In genomic region chr17:4143563-4144410, GRCh38 we compare ENCODE assay signal across 1 cellular context.
TF ChIP-seq lines count a peak whose summit lies in the region.

No MANE protein-coding gene starts in this region.

TF ChIP-seq in GM12878, 131 proteins besides CTCF, POLR2A, EP300 and RAD21 (continued from another document and continues in another):
- TF ChIP-seq, protein P1, sequence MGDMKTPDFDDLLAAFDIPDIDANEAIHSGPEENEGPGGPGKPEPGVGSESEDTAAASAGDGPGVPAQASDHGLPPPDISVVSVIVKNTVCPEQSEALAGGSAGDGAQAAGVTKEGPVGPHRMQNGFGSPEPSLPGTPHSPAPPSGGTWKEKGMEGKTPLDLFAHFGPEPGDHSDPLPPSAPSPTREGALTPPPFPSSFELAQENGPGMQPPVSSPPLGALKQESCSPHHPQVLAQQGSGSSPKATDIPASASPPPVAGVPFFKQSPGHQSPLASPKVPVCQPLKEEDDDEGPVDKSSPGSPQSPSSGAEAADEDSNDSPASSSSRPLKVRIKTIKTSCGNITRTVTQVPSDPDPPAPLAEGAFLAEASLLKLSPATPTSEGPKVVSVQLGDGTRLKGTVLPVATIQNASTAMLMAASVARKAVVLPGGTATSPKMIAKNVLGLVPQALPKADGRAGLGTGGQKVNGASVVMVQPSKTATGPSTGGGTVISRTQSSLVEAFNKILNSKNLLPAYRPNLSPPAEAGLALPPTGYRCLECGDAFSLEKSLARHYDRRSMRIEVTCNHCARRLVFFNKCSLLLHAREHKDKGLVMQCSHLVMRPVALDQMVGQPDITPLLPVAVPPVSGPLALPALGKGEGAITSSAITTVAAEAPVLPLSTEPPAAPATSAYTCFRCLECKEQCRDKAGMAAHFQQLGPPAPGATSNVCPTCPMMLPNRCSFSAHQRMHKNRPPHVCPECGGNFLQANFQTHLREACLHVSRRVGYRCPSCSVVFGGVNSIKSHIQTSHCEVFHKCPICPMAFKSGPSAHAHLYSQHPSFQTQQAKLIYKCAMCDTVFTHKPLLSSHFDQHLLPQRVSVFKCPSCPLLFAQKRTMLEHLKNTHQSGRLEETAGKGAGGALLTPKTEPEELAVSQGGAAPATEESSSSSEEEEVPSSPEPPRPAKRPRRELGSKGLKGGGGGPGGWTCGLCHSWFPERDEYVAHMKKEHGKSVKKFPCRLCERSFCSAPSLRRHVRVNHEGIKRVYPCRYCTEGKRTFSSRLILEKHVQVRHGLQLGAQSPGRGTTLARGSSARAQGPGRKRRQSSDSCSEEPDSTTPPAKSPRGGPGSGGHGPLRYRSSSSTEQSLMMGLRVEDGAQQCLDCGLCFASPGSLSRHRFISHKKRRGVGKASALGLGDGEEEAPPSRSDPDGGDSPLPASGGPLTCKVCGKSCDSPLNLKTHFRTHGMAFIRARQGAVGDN (IDR thresholded peaks at IDR 0.05): peak; percentile 53; the same call in 1 of the 2 replicates
- no peak for TF ChIP-seq HDAC2 (IDR thresholded peaks at IDR 0.05)
- TF ChIP-seq ZNF622 (IDR thresholded peaks at IDR 0.05): no peak
- TF ChIP-seq, protein P2, sequence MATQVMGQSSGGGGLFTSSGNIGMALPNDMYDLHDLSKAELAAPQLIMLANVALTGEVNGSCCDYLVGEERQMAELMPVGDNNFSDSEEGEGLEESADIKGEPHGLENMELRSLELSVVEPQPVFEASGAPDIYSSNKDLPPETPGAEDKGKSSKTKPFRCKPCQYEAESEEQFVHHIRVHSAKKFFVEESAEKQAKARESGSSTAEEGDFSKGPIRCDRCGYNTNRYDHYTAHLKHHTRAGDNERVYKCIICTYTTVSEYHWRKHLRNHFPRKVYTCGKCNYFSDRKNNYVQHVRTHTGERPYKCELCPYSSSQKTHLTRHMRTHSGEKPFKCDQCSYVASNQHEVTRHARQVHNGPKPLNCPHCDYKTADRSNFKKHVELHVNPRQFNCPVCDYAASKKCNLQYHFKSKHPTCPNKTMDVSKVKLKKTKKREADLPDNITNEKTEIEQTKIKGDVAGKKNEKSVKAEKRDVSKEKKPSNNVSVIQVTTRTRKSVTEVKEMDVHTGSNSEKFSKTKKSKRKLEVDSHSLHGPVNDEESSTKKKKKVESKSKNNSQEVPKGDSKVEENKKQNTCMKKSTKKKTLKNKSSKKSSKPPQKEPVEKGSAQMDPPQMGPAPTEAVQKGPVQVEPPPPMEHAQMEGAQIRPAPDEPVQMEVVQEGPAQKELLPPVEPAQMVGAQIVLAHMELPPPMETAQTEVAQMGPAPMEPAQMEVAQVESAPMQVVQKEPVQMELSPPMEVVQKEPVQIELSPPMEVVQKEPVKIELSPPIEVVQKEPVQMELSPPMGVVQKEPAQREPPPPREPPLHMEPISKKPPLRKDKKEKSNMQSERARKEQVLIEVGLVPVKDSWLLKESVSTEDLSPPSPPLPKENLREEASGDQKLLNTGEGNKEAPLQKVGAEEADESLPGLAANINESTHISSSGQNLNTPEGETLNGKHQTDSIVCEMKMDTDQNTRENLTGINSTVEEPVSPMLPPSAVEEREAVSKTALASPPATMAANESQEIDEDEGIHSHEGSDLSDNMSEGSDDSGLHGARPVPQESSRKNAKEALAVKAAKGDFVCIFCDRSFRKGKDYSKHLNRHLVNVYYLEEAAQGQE (IDR thresholded peaks at IDR 0.05; ENCODE audit: low read depth, low read length): no peak
- TF ChIP-seq TCF12 (IDR thresholded peaks at IDR 0.05; ENCODE audit: low read depth, low read length): peak; percentile 19; the same call in 1 of the 2 replicates
- peak; percentile 83 for TF ChIP-seq E4F1 (IDR thresholded peaks at IDR 0.05; ENCODE audit: borderline replicate concordance, partially characterized antibody)
- TF ChIP-seq MTA2 (IDR thresholded peaks at IDR 0.05; ENCODE audit: low read depth): no peak; the same call in 1 of the 2 replicates
- no peak for TF ChIP-seq KAT2A (conservative IDR thresholded peaks at IDR 0.05; ENCODE audit: control insufficient read depth, low read depth, low read length)
- peak; percentile 49; the same call in 1 of the 2 replicates for TF ChIP-seq PML (IDR thresholded peaks at IDR 0.05; ENCODE audit: low read length)
- peak; percentile 97 for TF ChIP-seq POLR2AphosphoS5 (IDR thresholded peaks at IDR 0.05; ENCODE audit: low read length)
- TF ChIP-seq, protein P3, sequence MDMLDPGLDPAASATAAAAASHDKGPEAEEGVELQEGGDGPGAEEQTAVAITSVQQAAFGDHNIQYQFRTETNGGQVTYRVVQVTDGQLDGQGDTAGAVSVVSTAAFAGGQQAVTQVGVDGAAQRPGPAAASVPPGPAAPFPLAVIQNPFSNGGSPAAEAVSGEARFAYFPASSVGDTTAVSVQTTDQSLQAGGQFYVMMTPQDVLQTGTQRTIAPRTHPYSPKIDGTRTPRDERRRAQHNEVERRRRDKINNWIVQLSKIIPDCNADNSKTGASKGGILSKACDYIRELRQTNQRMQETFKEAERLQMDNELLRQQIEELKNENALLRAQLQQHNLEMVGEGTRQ (IDR thresholded peaks at IDR 0.05; ENCODE audit: borderline replicate concordance, low read depth, low read length): no peak
- TF ChIP-seq, protein P4, sequence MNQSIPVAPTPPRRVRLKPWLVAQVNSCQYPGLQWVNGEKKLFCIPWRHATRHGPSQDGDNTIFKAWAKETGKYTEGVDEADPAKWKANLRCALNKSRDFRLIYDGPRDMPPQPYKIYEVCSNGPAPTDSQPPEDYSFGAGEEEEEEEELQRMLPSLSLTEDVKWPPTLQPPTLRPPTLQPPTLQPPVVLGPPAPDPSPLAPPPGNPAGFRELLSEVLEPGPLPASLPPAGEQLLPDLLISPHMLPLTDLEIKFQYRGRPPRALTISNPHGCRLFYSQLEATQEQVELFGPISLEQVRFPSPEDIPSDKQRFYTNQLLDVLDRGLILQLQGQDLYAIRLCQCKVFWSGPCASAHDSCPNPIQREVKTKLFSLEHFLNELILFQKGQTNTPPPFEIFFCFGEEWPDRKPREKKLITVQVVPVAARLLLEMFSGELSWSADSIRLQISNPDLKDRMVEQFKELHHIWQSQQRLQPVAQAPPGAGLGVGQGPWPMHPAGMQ (IDR thresholded peaks at IDR 0.05; ENCODE audit: borderline replicate concordance): no peak
- TF ChIP-seq ZBED1 (IDR thresholded peaks at IDR 0.05; ENCODE audit: borderline replicate concordance): peak; percentile 25; the same call in 1 of the 2 replicates
- TF ChIP-seq HCFC1 (IDR thresholded peaks at IDR 0.05; ENCODE audit: low read length): no peak; the same call in 1 of the 2 replicates
- TF ChIP-seq TAF1 (IDR thresholded peaks at IDR 0.05; ENCODE audit: borderline replicate concordance, low read depth, low read length): 0 out of 2 replicates have a peak, but pooled peaks have one; percentile 61
- TF ChIP-seq IRF3 (IDR thresholded peaks at IDR 0.05): no peak
- TF ChIP-seq RELB (IDR thresholded peaks at IDR 0.05; ENCODE audit: low read depth): 0 out of 2 replicates have a peak, but pooled peaks have one; percentile 66
- no peak for TF ChIP-seq MEF2A (IDR thresholded peaks at IDR 0.05; ENCODE audit: insufficient read depth, low read depth, low read length)
- no peak for TF ChIP-seq KLF5 (IDR thresholded peaks at IDR 0.05; ENCODE audit: partially characterized antibody)
- no peak for TF ChIP-seq CUX1 (IDR thresholded peaks at IDR 0.05; ENCODE audit: insufficient replicate concordance, low read depth, low read length)
- TF ChIP-seq IRF4 (IDR thresholded peaks at IDR 0.05; ENCODE audit: low read depth, low read length): no peak
- TF ChIP-seq, protein P5, sequence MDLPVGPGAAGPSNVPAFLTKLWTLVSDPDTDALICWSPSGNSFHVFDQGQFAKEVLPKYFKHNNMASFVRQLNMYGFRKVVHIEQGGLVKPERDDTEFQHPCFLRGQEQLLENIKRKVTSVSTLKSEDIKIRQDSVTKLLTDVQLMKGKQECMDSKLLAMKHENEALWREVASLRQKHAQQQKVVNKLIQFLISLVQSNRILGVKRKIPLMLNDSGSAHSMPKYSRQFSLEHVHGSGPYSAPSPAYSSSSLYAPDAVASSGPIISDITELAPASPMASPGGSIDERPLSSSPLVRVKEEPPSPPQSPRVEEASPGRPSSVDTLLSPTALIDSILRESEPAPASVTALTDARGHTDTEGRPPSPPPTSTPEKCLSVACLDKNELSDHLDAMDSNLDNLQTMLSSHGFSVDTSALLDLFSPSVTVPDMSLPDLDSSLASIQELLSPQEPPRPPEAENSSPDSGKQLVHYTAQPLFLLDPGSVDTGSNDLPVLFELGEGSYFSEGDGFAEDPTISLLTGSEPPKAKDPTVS (IDR thresholded peaks at IDR 0.05; ENCODE audit: low read depth, low read length): no peak
- TF ChIP-seq ATF7 (IDR thresholded peaks at IDR 0.05; ENCODE audit: low read depth): peak; percentile 99
- TF ChIP-seq SKIL (IDR thresholded peaks at IDR 0.05; ENCODE audit: low read depth, poor library complexity, severe bottlenecking): no peak
- TF ChIP-seq TCF7 (IDR thresholded peaks at IDR 0.05; ENCODE audit: borderline replicate concordance): no peak
- TF ChIP-seq MYC (IDR thresholded peaks at IDR 0.05; ENCODE audit: insufficient read depth, insufficient read length, insufficient replicate concordance, low read length, severe bottlenecking): no peak
